Comparison of ENCODE assay signal across 8 cellular contexts in genomic region chr11:119533931-119534694, GRCh38.
DNase-seq lines count a peak whose midpoint lies in the region; ATAC-seq and TF ChIP-seq lines count a peak whose summit lies in the region.

No MANE protein-coding gene starts in this region.

- H3K36me3 ChIP-seq in esophagus squamous epithelium: no peaks in the 10 kb centered on the region
- H3K36me3 ChIP-seq in stomach: no peaks in the 10 kb centered on the region

- H3K4me3 ChIP-seq in esophagus squamous epithelium (no peak overlapping the region), stomach (no peak overlapping the region)

- 22 to 42% methylated on average over 4 to 5 of the region's 12 CpGs for WGBS in esophagus squamous epithelium, 2 donors
- 15 to 20% (median 19%) methylated on average over 11 to 12 of the region's 12 CpGs for WGBS in stomach, 5 donors

- peak; percentile 60 to 91 (median 78) for TF ChIP-seq CTCF in esophagus squamous epithelium (IDR thresholded peaks at IDR 0.05)
- TF ChIP-seq CTCF in stomach (IDR thresholded peaks at IDR 0.05): peak in 5 of 7 experiments; percentile 57 to 85 (median 72)

- no peaks in the 10 kb centered on the region for H3K9me3 ChIP-seq in esophagus squamous epithelium
- no peaks in the 10 kb centered on the region for H3K9me3 ChIP-seq in stomach

- H3K4me1 ChIP-seq in esophagus squamous epithelium (peaks cover 3 to 20% (median 5%) of the 10 kb centered on the region in 3 donors), stomach (peaks cover 0 to 23% (median 5%) of the 10 kb centered on the region in 4 donors)

- TF ChIP-seq POLR2A in esophagus squamous epithelium (IDR thresholded peaks at IDR 0.05): no peak
- no peak for TF ChIP-seq POLR2A in stomach (IDR thresholded peaks at IDR 0.05)

- H3K27ac ChIP-seq in esophagus squamous epithelium (no peak overlapping the region), stomach (no peak overlapping the region)

- no peak for ATAC-seq in GM18519 (IDR thresholded peaks at IDR 0.05; ENCODE audit: low FRiP score, unreplicated experiment)

- DNase-seq in GDM1 (lab: John Stamatoyannopoulos, UW): peak; percentile 33
- DNase-seq in HS-27A (ENCODE audit: low read depth): peak; percentile 35
- DNase-seq in NOMO-1 treated with DMSO at 0.1 percent for 48 hours (lab: John Stamatoyannopoulos, UW; ENCODE audit: unreplicated experiment): peak; percentile 77
- DNase-seq in activated CD8-positive, alpha-beta memory T cell treated with anti-CD3 and anti-CD28 coated beads, Interleukin-2, amount 50 U/mL, for 48 hours: peak; percentile 88
- no peak for DNase-seq in esophagus squamous epithelium (lab: John Stamatoyannopoulos, UW)
- DNase-seq in mucosa of gallbladder (ENCODE audit: low spot score): peak; percentile 79
- peak; percentile 83 for DNase-seq in stomach

- no peak for TF ChIP-seq EP300 in stomach (IDR thresholded peaks at IDR 0.05)

- intact Hi-C loops in esophagus squamous epithelium (cut with DNase I) (no loop called here), stomach (cut with DNase I; ENCODE audit: low total_unique reads) (no loop called here)

- H3K27me3 ChIP-seq in esophagus squamous epithelium (peaks cover 0 to 23% (median 0%) of the 10 kb centered on the region in 4 donors), stomach (peaks cover 0 to 8% (median 0%) of the 10 kb centered on the region in 3 donors)
